Comparison of ENCODE assay signal across 8 cellular contexts in genomic region chr16:46908540-46909372, GRCh38. TPM values are rescaled to one million over a fixed set of nuclear protein-coding genes. Genes with fewer than 3 reads are reported as not detected.
DNase-seq lines count a peak whose midpoint lies in the region; ATAC-seq and TF ChIP-seq lines count a peak whose summit lies in the region.

No MANE protein-coding gene starts in this region.

- peak; percentile 52 for TF ChIP-seq CTCF in astrocyte of the spinal cord (IDR thresholded peaks at IDR 0.05; ENCODE audit: low read depth, low read length)

- in situ Hi-C loops in astrocyte of the spinal cord (cut with HindIII; ENCODE audit: low sequenced_read_pairs), result no loop called here

- H3K4me3 ChIP-seq in astrocyte of the spinal cord (ENCODE audit: low read depth, low read length), result no peak overlapping the region

- peak; percentile 78 for DNase-seq in ELF-1 (ENCODE audit: low read depth, low spot score)
- peak; percentile 49 for DNase-seq in LHCN-M2 (ENCODE audit: low read depth)
- DNase-seq in T-helper 22 cell (ENCODE audit: low read depth), result peak; percentile 13
- peak; percentile 75 for DNase-seq in astrocyte of the spinal cord (ENCODE audit: low read depth, low spot score)
- peak; percentile 85 for DNase-seq in iPS-NIHi11 (ENCODE audit: low spot score)
- peak; percentile 17 for DNase-seq in stimulated activated CD4-positive, alpha-beta T cell treated with anti-CD3 and anti-CD28 coated beads, Interleukin-15, amount 100 ng/mL, for 1 hour (ENCODE audit: low read depth in 1 of 2, low spot score in 1 of 2)

- ATAC-seq in HG02884 (IDR thresholded peaks at IDR 0.05; ENCODE audit: unreplicated experiment), result no peak
- ATAC-seq in GM21367 (IDR thresholded peaks at IDR 0.05; ENCODE audit: unreplicated experiment), result no peak

RNA-seq across cellular contexts. Expression of gene GPT2, which starts 24.6 kb away (rescaled TPM):
- 16.0 and 20.1 TPM in 2 replicates for total RNA-seq in LHCN-M2 (2014; rRNA removed)
- 12.5 TPM for polyA plus RNA-seq in LHCN-M2 (2012)

Comparison
In these comparisons a context has a peak if more than half of its experiments do, and no peak if none do; other contexts are left out.
1. DNase-seq: peak in every context shown above with its lines; median percentile 85 in iPS-NIHi11; 78 in ELF-1; 75 in astrocyte of the spinal cord; 49 in LHCN-M2; 17 in stimulated activated CD4-positive, alpha-beta T cell treated with anti-CD3 and anti-CD28 coated beads, Interleukin-15, amount 100 ng/mL, for 1 hour; 13 in T-helper 22 cell.